ENCODE assay signal across 17 cellular contexts in the genomic region with DNA sequence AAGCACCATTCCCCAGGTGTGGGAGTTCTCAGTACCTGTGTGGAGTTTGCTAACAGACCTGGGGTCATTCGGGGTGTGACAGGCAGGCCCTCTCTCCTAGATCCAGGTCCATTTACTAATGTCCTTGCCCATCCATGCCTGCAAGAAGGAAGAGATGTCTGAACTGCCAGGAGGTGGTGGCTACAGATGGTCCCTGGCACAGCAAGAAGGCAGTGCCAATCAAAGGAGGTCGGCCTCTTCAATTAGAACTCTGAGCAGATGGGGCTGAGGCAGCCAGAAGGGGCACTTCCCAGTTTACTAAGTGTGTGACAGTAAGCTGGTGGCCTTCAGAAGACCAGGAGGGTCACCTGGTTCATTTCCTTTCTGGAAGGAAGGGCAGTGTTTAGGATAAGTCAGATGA.
DNase-seq lines count a peak whose midpoint lies in the region; ATAC-seq and TF ChIP-seq lines count a peak whose summit lies in the region.
"Had no signal": no experiment of that assay in that cellular context is flagged by ENCODE, and none has a peak within 500 bp of the region (broad histone marks: within the 10 kb centered on the region; RNA-seq: fewer than 3 reads in every experiment).

No MANE protein-coding gene starts in this region.

- no peaks in the 10 kb centered on the region for H3K9me3 ChIP-seq in left ventricle myocardium inferior (replicated peaks)
- no peaks in the 10 kb centered on the region for H3K9me3 ChIP-seq in right cardiac atrium (ENCODE audit: control insufficient read depth, low read length)
- H3K9me3 ChIP-seq in mesenchymal stem cell (ENCODE audit: control insufficient read depth, low read length) = no peaks in the 10 kb centered on the region
- H3K9me3 ChIP-seq in Karpas-422 (ENCODE audit: low read length) = peaks cover 5% of the 10 kb centered on the region; the same call in 1 of the 2 replicates

- H3K79me2 ChIP-seq in Karpas-422 (ENCODE audit: low read length) = no peaks in the 10 kb centered on the region

- H3K4me1 ChIP-seq in left ventricle myocardium inferior (peaks cover 81% of the 10 kb centered on the region), right cardiac atrium (ENCODE audit: control insufficient read depth, insufficient read depth, low read length) (peaks cover 7% of the 10 kb centered on the region), mesenchymal stem cell (ENCODE audit: control insufficient read depth, insufficient read depth, low read depth, low read length) (peaks cover 3% of the 10 kb centered on the region), Karpas-422 (ENCODE audit: low read length) (peaks cover 8% of the 10 kb centered on the region)
- H3K4me1 ChIP-seq: A549, Caco-2 had no signal

- H4K8ac ChIP-seq in mesenchymal stem cell (ENCODE audit: low read length) = no peak overlapping the region

- WGBS in right cardiac atrium = 94% methylated on average over 2 of the region's 2 CpGs
- WGBS in mesenchymal stem cell = 98% methylated on average over 2 of the region's 2 CpGs

- no peak overlapping the region for H2BK5ac ChIP-seq in mesenchymal stem cell (ENCODE audit: low read depth, low read length, poor library complexity, severe bottlenecking)

- DNase-seq in left ventricle myocardium inferior = no peak
- DNase-seq in right cardiac atrium = no peak
- DNase-seq in cerebellar cortex (ENCODE audit: low spot score) = peak; percentile 75
- no peak for DNase-seq in mesenchymal stem cell
- no peak for DNase-seq in activated naive CD4-positive, alpha-beta T cell treated with anti-CD3 and anti-CD28 coated beads, Interleukin-2, amount 50 U/mL, for 16 hours
- DNase-seq in Karpas-422 = no peak
- DNase-seq: AML-193, Caco-2, Calu3, DMS79 treated with DMSO at 0.1 percent for 48 hours, GDM1 had no signal

- intact Hi-C loops in left ventricle myocardium inferior (cut with micrococcal nuclease) (no loop called here), right cardiac atrium (cut with DNase I) (no loop called here)

- H3K4ac ChIP-seq in mesenchymal stem cell (ENCODE audit: low read depth in 1 of 2, low read length in 2 of 2) = no peak overlapping the region

- H2BK12ac ChIP-seq in mesenchymal stem cell (ENCODE audit: low read length in 2 of 2) = no peak overlapping the region

- H3K23ac ChIP-seq in mesenchymal stem cell (ENCODE audit: low read length in 2 of 2) = no peak overlapping the region

- H3K9me2 ChIP-seq in Karpas-422 (replicated peaks; ENCODE audit: insufficient read depth, low read length) = no peaks in the 10 kb centered on the region

- TF ChIP-seq CTCF in left ventricle myocardium inferior (IDR thresholded peaks at IDR 0.05; ENCODE audit: borderline replicate concordance) = no peak

- H3K27ac ChIP-seq in left ventricle myocardium inferior (replicated peaks) (peak overlapping the region; percentile 17), right cardiac atrium (ENCODE audit: low read length) (no peak overlapping the region), mesenchymal stem cell (ENCODE audit: low read length, poor library complexity, severe bottlenecking) (no peak overlapping the region), Karpas-422 (ENCODE audit: low read length) (no peak overlapping the region)
- H3K27ac ChIP-seq: 22Rv1; A549; BLaER1 treated with 17β-estradiol and CSF1 and Interleukin-3, amounts not matched to agents 10 nM and 100 nM; C4-2B had no signal

- H2AFZ ChIP-seq in mesenchymal stem cell (ENCODE audit: low read depth, low read length) (no peak overlapping the region), Karpas-422 (ENCODE audit: low read length) (no peak overlapping the region)

- no peaks in the 10 kb centered on the region for H3K79me1 ChIP-seq in mesenchymal stem cell (replicated peaks; ENCODE audit: low read length, poor library complexity, severe bottlenecking)

- no peak overlapping the region for H2BK120ac ChIP-seq in mesenchymal stem cell (ENCODE audit: low read depth, low read length)

- no peak overlapping the region for H3K18ac ChIP-seq in mesenchymal stem cell (ENCODE audit: low read depth in 1 of 2, low read length in 2 of 2)

- no peaks in the 10 kb centered on the region for H4K20me1 ChIP-seq in Karpas-422 (ENCODE audit: insufficient read depth, low read depth, low read length)
- H4K20me1 ChIP-seq: BLaER1 treated with 17β-estradiol and CSF1 and Interleukin-3, amounts not matched to agents 10 nM and 100 nM had no signal

- no peak overlapping the region for H3K4me2 ChIP-seq in mesenchymal stem cell (ENCODE audit: low read length, poor library complexity, severe bottlenecking)
- H3K4me2 ChIP-seq in Karpas-422 (ENCODE audit: low read depth, low read length, poor library complexity, severe bottlenecking) = no peak overlapping the region
- H3K4me2 ChIP-seq: A549; BLaER1 treated with 17β-estradiol and CSF1 and Interleukin-3, amounts not matched to agents 10 nM and 100 nM had no signal

- H3K36me3 ChIP-seq in left ventricle myocardium inferior (no peaks in the 10 kb centered on the region), mesenchymal stem cell (ENCODE audit: control insufficient read depth in 1 of 2, insufficient read depth in 2 of 2, low read depth in 1 of 2, low read length in 2 of 2) (no peaks in the 10 kb centered on the region), Karpas-422 (ENCODE audit: insufficient read depth, low read length) (no peaks in the 10 kb centered on the region)
- H3K36me3 ChIP-seq: BLaER1 treated with 17β-estradiol and CSF1 and Interleukin-3, amounts not matched to agents 10 nM and 100 nM had no signal

- H2AK5ac ChIP-seq in mesenchymal stem cell (ENCODE audit: low read length, severe bottlenecking) = no peak overlapping the region

- no peaks in the 10 kb centered on the region for H3K27me3 ChIP-seq in left ventricle myocardium inferior (ENCODE audit: low read depth)
- H3K27me3 ChIP-seq in right cardiac atrium (ENCODE audit: control insufficient read depth, insufficient read depth) = no peaks in the 10 kb centered on the region
- no peaks in the 10 kb centered on the region for H3K27me3 ChIP-seq in mesenchymal stem cell (ENCODE audit: control insufficient read depth in 1 of 2, insufficient read depth in 1 of 2, low read length in 2 of 2)
- no peaks in the 10 kb centered on the region for H3K27me3 ChIP-seq in Karpas-422 (ENCODE audit: low read length)
- H3K27me3 ChIP-seq: BLaER1 treated with 17β-estradiol and CSF1 and Interleukin-3, amounts not matched to agents 10 nM and 100 nM had no signal

- no peak for ATAC-seq in right cardiac atrium
- ATAC-seq: CD8-positive, alpha-beta T cell; GM12878 had no signal

- H3K14ac ChIP-seq in mesenchymal stem cell (ENCODE audit: low read length in 2 of 2) = no peak overlapping the region

- H3K4me3 ChIP-seq in left ventricle myocardium inferior (no peak overlapping the region), right cardiac atrium (ENCODE audit: low read length) (no peak overlapping the region), mesenchymal stem cell (ENCODE audit: insufficient read depth in 1 of 2, low read depth in 1 of 2, low read length in 2 of 2) (no peak overlapping the region), Karpas-422 (ENCODE audit: low read length) (no peak overlapping the region)
- H3K4me3 ChIP-seq: A549, GM12878 had no signal

- no peak overlapping the region for H3K9ac ChIP-seq in mesenchymal stem cell (ENCODE audit: low read length)
- no peak overlapping the region for H3K9ac ChIP-seq in Karpas-422 (ENCODE audit: low read length)
- H3K9ac ChIP-seq: BLaER1 treated with 17β-estradiol and CSF1 and Interleukin-3, amounts not matched to agents 10 nM and 100 nM had no signal

- H4K91ac ChIP-seq in mesenchymal stem cell (ENCODE audit: low read length) = peak overlapping the region; percentile 45

- peak overlapping the region; percentile 20 for H2BK15ac ChIP-seq in mesenchymal stem cell (ENCODE audit: low read depth, poor library complexity, severe bottlenecking)
